Comparison of ENCODE assay signal across 21 cellular contexts in the genomic region with DNA sequence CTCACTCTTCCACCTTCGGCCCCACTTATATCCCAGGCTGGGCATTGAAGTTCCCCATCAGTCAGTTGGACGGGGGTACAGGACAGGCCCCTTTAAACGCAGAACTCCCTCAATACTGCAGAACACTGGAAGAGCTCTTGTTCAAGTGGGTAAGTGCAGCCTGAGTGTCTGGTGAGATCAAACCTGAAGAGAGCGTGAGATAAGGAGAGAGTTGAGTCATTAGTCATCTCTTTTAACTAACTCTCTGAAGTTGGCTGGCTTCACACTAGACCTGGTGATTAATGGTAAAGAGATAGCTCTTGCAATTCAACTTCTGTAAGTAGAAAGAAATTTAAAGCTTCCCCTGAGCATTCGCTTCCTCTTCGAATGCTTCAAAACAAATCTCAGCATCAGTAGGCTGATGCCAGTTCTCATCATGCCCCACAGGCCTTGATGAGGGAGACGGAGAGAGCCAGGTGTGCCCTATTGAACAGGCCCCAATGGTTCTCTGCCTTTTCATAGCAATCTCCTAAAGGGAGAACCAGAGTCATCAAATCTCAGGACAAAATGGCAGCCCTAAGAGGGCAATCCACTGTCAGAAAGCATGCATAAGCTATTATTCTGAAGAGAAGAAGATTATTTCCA. TPM values are rescaled to one million over a fixed set of nuclear protein-coding genes. Genes with fewer than 3 reads are reported as not detected.
DNase-seq lines count a peak whose midpoint lies in the region; ATAC-seq and TF ChIP-seq lines count a peak whose summit lies in the region.
"Had no signal": no experiment of that assay in that cellular context is flagged by ENCODE, and none has a peak within 500 bp of the region (broad histone marks: within the 10 kb centered on the region; RNA-seq: fewer than 3 reads in every experiment).

No MANE protein-coding gene starts in this region.

- H3K4me3 ChIP-seq in brain microvascular endothelial cell (ENCODE audit: low read depth, low read length) (no peak overlapping the region), upper lobe of right lung (no peak overlapping the region)
- H3K4me3 ChIP-seq: mucosa of descending colon, SJCRH30 had no signal

- TF ChIP-seq CTCF in brain microvascular endothelial cell (IDR thresholded peaks at IDR 0.05; ENCODE audit: low read depth, low read length, missing control alignments) (no peak), upper lobe of right lung (IDR thresholded peaks at IDR 0.05) (no peak)

- no peaks in the 10 kb centered on the region for H3K4me1 ChIP-seq in upper lobe of right lung
- H3K4me1 ChIP-seq: SJCRH30 had no signal

- in situ Hi-C loops in brain microvascular endothelial cell (cut with HindIII; ENCODE audit: low pct_ligation_motif_present, low sequenced_read_pairs), result no loop called here

- DNase-seq in left ventricle myocardium superior (no peak), cardiac septum (ENCODE audit: low spot score) (no peak), brain microvascular endothelial cell (peak; percentile 70), kidney tubule cell (ENCODE audit: low spot score) (peak; percentile 16), upper lobe of right lung (no peak)
- no peak for DNase-seq in activated effector memory CD4-positive, alpha-beta T cell treated with Interleukin-2 at 50 U/mL for 16 hours
- DNase-seq: ACHN; activated CD4-positive, CD25-positive, alpha-beta regulatory T cell; activated naive CD8-positive, alpha-beta T cell treated with anti-CD3 and anti-CD28 coated beads, Interleukin-2, amount 10 ng/mL, durations not matched to agents 7 days and 5 days; CD4-positive, alpha-beta memory T cell; cerebellar nuclear complex; DND-41; effector memory CD8-positive, alpha-beta T cell; kidney; mucosa of descending colon; NCI-H187 treated with DMSO at 0.1 percent for 48 hours; NCI-H524; SJCRH30; stimulated activated naive CD8-positive, alpha-beta T cell treated with anti-CD3 and anti-CD28 coated beads, Interleukin-15, Interleukin-2, amounts not matched to agents 100 U/mL and 50 U/mL, for 24 hours had no signal

- H3K9me3 ChIP-seq in upper lobe of right lung, result no peaks in the 10 kb centered on the region
- H3K9me3 ChIP-seq: mucosa of descending colon, SJCRH30 had no signal

- ATAC-seq in left ventricle myocardium superior (peak; percentile 69), upper lobe of right lung (peak; percentile 63), GM21447 (IDR thresholded peaks at IDR 0.05; ENCODE audit: unreplicated experiment) (no peak), HG02870 (IDR thresholded peaks at IDR 0.05; ENCODE audit: unreplicated experiment) (no peak)
- ATAC-seq: effector memory CD8-positive, alpha-beta T cell; mucosa of descending colon; stimulated activated naive CD8-positive, alpha-beta T cell treated with anti-CD3 and anti-CD28 coated beads, Interleukin-15, Interleukin-2, amounts not matched to agents 100 U/mL and 50 U/mL, for 24 hours had no signal

- H3K27me3 ChIP-seq in brain microvascular endothelial cell (replicated peaks) (no peaks in the 10 kb centered on the region), upper lobe of right lung (no peaks in the 10 kb centered on the region)
- H3K27me3 ChIP-seq: SJCRH30 had no signal

- intact Hi-C loops in left ventricle myocardium superior (cut with micrococcal nuclease) (no loop called here), cardiac septum (cut with DNase I) (no loop called here), upper lobe of right lung (cut with DNase I) (no loop called here)

- peak overlapping the region; percentile 58 for H3K27ac ChIP-seq in brain microvascular endothelial cell
- H3K27ac ChIP-seq in upper lobe of right lung, result no peak overlapping the region
- H3K27ac ChIP-seq: SJCRH30 had no signal

- H3K36me3 ChIP-seq in brain microvascular endothelial cell (replicated peaks) (no peaks in the 10 kb centered on the region), upper lobe of right lung (no peaks in the 10 kb centered on the region)
- H3K36me3 ChIP-seq: SJCRH30 had no signal

RNA-seq across cellular contexts. Expression of a gene that starts 41.0 kb away (rescaled TPM):
- 24.4 TPM for total RNA-seq in left ventricle myocardium superior
- total RNA-seq in cardiac septum, result 23.0 TPM
- 41.7 TPM for total RNA-seq in upper lobe of right lung

Comparison
In these comparisons a context has a peak if more than half of its experiments do, and no peak if none do; other contexts are left out.
1. ATAC-seq: peak in left ventricle myocardium superior (single experiment) and upper lobe of right lung (single experiment); none in GM21447 (single experiment) and HG02870 (single experiment).
2. DNase-seq: peak in brain microvascular endothelial cell (single experiment) and kidney tubule cell (single experiment); none in left ventricle myocardium superior (single experiment), cardiac septum (single experiment), upper lobe of right lung (single experiment) and activated effector memory CD4-positive, alpha-beta T cell treated with Interleukin-2 at 50 U/mL for 16 hours (single experiment).